Comparison of ENCODE assay signal across 8 cellular contexts in the genomic region with DNA sequence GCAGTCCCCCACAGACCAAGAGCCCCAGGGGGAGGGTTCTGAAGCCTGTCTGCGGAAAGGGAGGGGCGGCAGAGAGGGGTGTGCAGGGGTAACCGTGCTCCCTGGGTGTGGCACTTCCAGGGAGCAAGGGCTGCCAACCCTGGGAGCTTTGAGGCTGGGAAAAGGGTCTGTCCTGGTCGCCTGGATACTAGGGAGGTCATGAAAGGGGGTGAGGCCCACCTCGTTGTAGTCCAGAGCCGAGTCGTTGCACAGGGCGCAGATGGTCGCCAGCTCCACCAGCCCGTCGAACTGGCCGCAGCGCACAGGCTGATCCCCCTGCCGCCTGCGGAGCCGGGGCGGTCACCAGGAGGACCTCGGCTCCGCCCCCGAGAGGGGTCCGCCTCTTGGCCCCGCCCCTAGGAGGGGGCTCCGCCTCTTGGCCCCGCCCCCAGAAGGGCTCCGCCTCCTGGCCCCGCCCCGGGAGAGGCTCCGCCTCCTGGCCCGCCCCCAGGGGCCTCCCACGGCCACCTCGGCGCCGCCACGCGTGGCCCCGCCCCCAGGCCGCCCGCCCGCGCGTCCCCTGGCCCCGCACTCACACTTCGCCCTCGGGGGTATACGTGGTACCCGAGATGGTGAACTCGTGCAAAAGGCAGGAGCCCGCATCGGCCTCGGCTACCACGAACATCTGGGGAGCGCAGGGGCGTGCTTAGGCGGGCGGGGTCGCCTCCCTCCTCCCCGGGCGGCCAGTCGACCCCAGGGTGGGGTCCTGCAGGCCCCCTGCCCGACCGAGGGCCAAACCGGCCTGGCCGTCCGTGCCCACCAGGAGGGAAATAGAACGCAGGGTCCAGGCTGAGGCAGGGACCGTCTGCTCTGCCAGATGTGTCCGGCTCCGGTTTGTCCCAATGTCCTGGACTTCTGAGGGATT.
DNase-seq lines count a peak whose midpoint lies in the region; ATAC-seq and TF ChIP-seq lines count a peak whose summit lies in the region.

No MANE protein-coding gene starts in this region.

- intact Hi-C loops in posterior cingulate gyrus (cut with DNase I) = no loop called here

- no peak for DNase-seq in AG04449 (ENCODE audit: low read depth, low spot score)
- no peak for DNase-seq in HFF-Myc (ENCODE audit: extremely low read depth, low read depth)
- DNase-seq in activated T-helper 9 cell treated with anti-CD3 and anti-CD28 coated beads, Interleukin-2, amount 50 U/mL, for 16 hours (ENCODE audit: low read depth) = peak; percentile 19
- DNase-seq in globus pallidus (ENCODE audit: low spot score) = peak; percentile 22
- DNase-seq in posterior cingulate gyrus = peak in 6 of 10 donors; percentile 34 to 80 (median 42)
- DNase-seq in NCI-H748 treated with DMSO at 0.1 percent for 48 hours (lab: John Stamatoyannopoulos, UW) = no peak
- no peak for DNase-seq in NCI-H345 (lab: John Stamatoyannopoulos, UW)

- H3K4me3 ChIP-seq in AG04449 (ENCODE audit: low read depth, low read length) (peak overlapping the region; percentile 60), HFF-Myc (replicated peaks; ENCODE audit: low read depth, low read length) (peak overlapping the region; percentile 42)

- POLR2A ChIA-PET in AG04449 (lab: Yijun Ruan, JAX) = interaction anchor here (0.8 kb wide), 1 partner anchor 20 kb away, joined by 3 read pairs; no protein-coding TSS in a partner anchor

- no peak for ATAC-seq in GM18511 (IDR thresholded peaks at IDR 0.05; ENCODE audit: unreplicated experiment)

- TF ChIP-seq CTCF in AG04449 (IDR thresholded peaks at IDR 0.05; ENCODE audit: insufficient read depth, low read length, missing control alignments) (no peak), HFF-Myc (IDR thresholded peaks at IDR 0.05; ENCODE audit: low read depth, low read length, missing control alignments) (no peak)

- CTCF ChIA-PET in AG04449 (lab: Yijun Ruan, JAX) = no interaction called here

Comparison
In these comparisons a context has a peak if more than half of its experiments do, and no peak if none do; other contexts are left out.
1. DNase-seq: peak in activated T-helper 9 cell treated with anti-CD3 and anti-CD28 coated beads, Interleukin-2, amount 50 U/mL, for 16 hours (single experiment), globus pallidus (single experiment) and posterior cingulate gyrus (6 of 10); none in AG04449 (single experiment), HFF-Myc (single experiment), NCI-H748 treated with DMSO at 0.1 percent for 48 hours (single experiment) and NCI-H345 (single experiment).